In the genomic region with DNA sequence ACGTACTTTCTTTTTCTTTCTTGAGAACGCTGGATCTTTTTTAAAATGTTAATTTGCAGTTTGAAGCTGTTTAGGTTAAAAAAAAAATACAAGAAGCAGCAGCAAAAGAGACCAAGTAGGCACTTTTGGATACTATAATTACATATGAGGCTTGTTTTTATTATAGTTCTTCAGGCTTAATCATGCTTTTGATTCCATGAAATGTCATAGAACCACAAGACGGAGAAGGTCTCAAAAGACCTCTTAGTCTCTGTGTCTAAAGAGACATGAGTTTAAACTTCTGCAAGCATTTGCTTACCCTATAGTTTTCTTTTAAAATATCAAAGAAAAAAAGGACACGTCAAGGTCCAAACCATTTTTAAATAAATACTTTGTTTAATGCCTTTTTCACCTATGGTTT, we compare ENCODE assay signal across 22 cellular contexts.
"Had no signal": no experiment of that assay in that cellular context is flagged by ENCODE, and none has a peak within 500 bp of the region (broad histone marks: within the 10 kb centered on the region; RNA-seq: fewer than 3 reads in every experiment).

No MANE protein-coding gene starts in this region.

- H3K27ac ChIP-seq: SJSA1, SK-N-MC had no signal

- H3K9me3 ChIP-seq: MG63, SJSA1 had no signal

- ATAC-seq: HepG2 had no signal

- DNase-seq: IMR-90, Karpas-422, KG1, MG63, NCI-H1092, NCI-H1105 treated with DMSO at 0.1 percent for 48 hours, NCI-H1417 treated with DMSO at 0.1 percent for 48 hours, NCI-H146, NCI-H1694 treated with DMSO at 0.1 percent for 48 hours, NCI-H1930, NCI-H2081, NCI-H2107, NCI-H2227 treated with DMSO at 0.1 percent for 48 hours, NCI-H524, NCI-H526 treated with DMSO at 0.1 percent for 48 hours, NCI-H748 treated with DMSO at 0.1 percent for 48 hours, Right ventricle myocardium superior, RPMI8226, SIG-M5 had no signal

- H3K36me3 ChIP-seq: MG63, SJSA1 had no signal

- H3K4me3 ChIP-seq: MG63, SJSA1, SK-N-MC had no signal

- H3K27me3 ChIP-seq: MG63, SJSA1 had no signal
